26 cellular contexts compared by ENCODE assay signal in the genomic region with DNA sequence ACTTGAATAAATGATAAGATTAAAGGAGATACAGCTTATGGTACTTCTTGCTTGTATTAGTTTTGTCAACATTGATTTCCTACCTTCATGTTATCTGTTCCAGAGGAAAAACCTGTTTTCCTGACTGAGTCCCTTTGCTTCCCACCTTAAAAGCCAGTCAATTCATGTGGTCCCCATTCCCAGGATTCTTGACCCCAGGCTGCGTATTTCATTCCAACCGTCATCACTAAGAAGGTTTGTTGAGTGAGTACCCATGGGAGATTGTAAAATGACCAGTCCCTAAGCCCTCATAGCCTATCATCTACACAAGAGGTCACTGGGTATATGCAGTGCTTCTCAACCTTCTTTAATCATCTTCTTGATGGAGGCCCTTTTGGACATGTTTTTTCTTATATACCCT.
"Had no signal": no experiment of that assay in that cellular context is flagged by ENCODE, and none has a peak within 500 bp of the region (broad histone marks: within the 10 kb centered on the region; RNA-seq: fewer than 3 reads in every experiment).

No MANE protein-coding gene starts in this region.

- H3K4me1 ChIP-seq: esophagus muscularis mucosa, gastroesophageal sphincter had no signal

- H3K27ac ChIP-seq: brain microvascular endothelial cell, coronary artery, dorsolateral prefrontal cortex, esophagus muscularis mucosa, gastroesophageal sphincter had no signal

- H3K9me3 Mint-ChIP-seq: activated CD4-positive, alpha-beta memory T cell treated with anti-CD3 and anti-CD28 coated beads, Interleukin-2, amount 10 ng/mL, durations not matched to agents 7 days and 5 days; activated CD4-positive, alpha-beta T cell treated with anti-CD3 and anti-CD28 coated beads, Interleukin-2, amount 10 ng/mL, durations not matched to agents 7 days and 5 days; activated T-cell treated with anti-CD3 and anti-CD28 coated beads, Interleukin-2, amount 50 U/mL, for 4 hours; activated T-helper 17 cell treated with anti-CD3 and anti-CD28 coated beads, Interleukin-2, amount 50 U/mL, for 72 hours; central memory CD8-positive, alpha-beta T cell; dendritic cell treated with granulocyte-macrophage colony-stimulating factor and Interleukin-4, amounts not matched to agents 40 ng/mL and 50 ng/mL, for 4 days had no signal

- H3K27ac Mint-ChIP-seq: activated CD4-positive, alpha-beta memory T cell treated with anti-CD3 and anti-CD28 coated beads, Interleukin-2, amount 10 ng/mL, durations not matched to agents 7 days and 5 days; activated CD4-positive, alpha-beta T cell treated with anti-CD3 and anti-CD28 coated beads, Interleukin-2, amount 10 ng/mL, durations not matched to agents 7 days and 5 days; activated naive CD8-positive, alpha-beta T cell; activated T-helper 17 cell treated with anti-CD3 and anti-CD28 coated beads, Interleukin-2, amount 50 U/mL, for 72 hours; dendritic cell treated with granulocyte-macrophage colony-stimulating factor and Interleukin-4, amounts not matched to agents 40 ng/mL and 50 ng/mL, for 4 days had no signal

- H3K36me3 Mint-ChIP-seq: activated naive CD8-positive, alpha-beta T cell had no signal

- H3K4me3 Mint-ChIP-seq: activated CD4-positive, alpha-beta memory T cell treated with anti-CD3 and anti-CD28 coated beads, Interleukin-2, amount 10 ng/mL, durations not matched to agents 7 days and 5 days; activated CD4-positive, alpha-beta T cell treated with anti-CD3 and anti-CD28 coated beads, Interleukin-2, amount 10 ng/mL, durations not matched to agents 7 days and 5 days; activated naive CD8-positive, alpha-beta T cell; activated T-cell treated with anti-CD3 and anti-CD28 coated beads, Interleukin-2, amount 50 U/mL, for 4 hours; activated T-helper 17 cell treated with anti-CD3 and anti-CD28 coated beads, Interleukin-2, amount 50 U/mL, for 72 hours; central memory CD8-positive, alpha-beta T cell; dendritic cell treated with granulocyte-macrophage colony-stimulating factor and Interleukin-4, amounts not matched to agents 40 ng/mL and 50 ng/mL, for 4 days had no signal

- H3K27me3 Mint-ChIP-seq: activated CD4-positive, alpha-beta memory T cell treated with anti-CD3 and anti-CD28 coated beads, Interleukin-2, amount 10 ng/mL, durations not matched to agents 7 days and 5 days; activated naive CD8-positive, alpha-beta T cell; central memory CD8-positive, alpha-beta T cell; dendritic cell treated with granulocyte-macrophage colony-stimulating factor and Interleukin-4, amounts not matched to agents 40 ng/mL and 50 ng/mL, for 4 days had no signal

- H3K27me3 ChIP-seq: brain microvascular endothelial cell, esophagus muscularis mucosa, gastroesophageal sphincter had no signal

- DNase-seq: activated CD4-positive, alpha-beta memory T cell treated with anti-CD3 and anti-CD28 coated beads, Interleukin-2, amount 10 ng/mL, durations not matched to agents 7 days and 5 days; activated CD4-positive, alpha-beta T cell treated with anti-CD3 and anti-CD28 coated beads for 1 hour; activated CD4-positive, alpha-beta T cell treated with anti-CD3 and anti-CD28 coated beads for 4 hours; activated CD4-positive, alpha-beta T cell treated with anti-CD3 and anti-CD28 coated beads, Interleukin-2, amount 10 ng/mL, durations not matched to agents 7 days and 5 days; activated CD4-positive, alpha-beta T cell treated with anti-CD3 and anti-CD28 coated beads, Interleukin-2, amount 50 U/mL, for 4 hours; activated CD8-positive, alpha-beta memory T cell treated with anti-CD3 and anti-CD28 coated beads for 24 hours; activated effector memory CD4-positive, alpha-beta T cell treated with Interleukin-2 at 50 U/mL for 16 hours; activated gamma-delta T cell treated with Interleukin-2 at 50 U/mL for 16 hours; activated naive CD4-positive, alpha-beta T cell treated with anti-CD3 and anti-CD28 coated beads, Interleukin-2, amount 50 U/mL, for 16 hours; activated naive CD4-positive, alpha-beta T cell treated with Interleukin-2 at 50 U/mL for 16 hours; activated T-cell treated with anti-CD3 and anti-CD28 coated beads, Interleukin-2, amount 50 U/mL, for 4 hours; amniotic stem cell; anterior cingulate cortex; brain microvascular endothelial cell; dorsolateral prefrontal cortex; effector memory CD4-positive, alpha-beta T cell; erythroblast; foreskin melanocyte; T-helper 2 cell had no signal

- ATAC-seq: activated T-cell treated with anti-CD3 and anti-CD28 coated beads, Interleukin-2, amount 50 U/mL, for 4 hours; activated T-helper 17 cell treated with anti-CD3 and anti-CD28 coated beads, Interleukin-2, amount 50 U/mL, for 72 hours; gastroesophageal sphincter had no signal

- H3K9me3 ChIP-seq: esophagus muscularis mucosa, gastroesophageal sphincter had no signal

- H3K36me3 ChIP-seq: brain microvascular endothelial cell, esophagus muscularis mucosa, gastroesophageal sphincter had no signal

- H3K4me1 Mint-ChIP-seq: activated CD4-positive, alpha-beta memory T cell treated with anti-CD3 and anti-CD28 coated beads, Interleukin-2, amount 10 ng/mL, durations not matched to agents 7 days and 5 days; activated CD4-positive, alpha-beta T cell treated with anti-CD3 and anti-CD28 coated beads, Interleukin-2, amount 10 ng/mL, durations not matched to agents 7 days and 5 days; activated T-helper 17 cell treated with anti-CD3 and anti-CD28 coated beads, Interleukin-2, amount 50 U/mL, for 72 hours; central memory CD8-positive, alpha-beta T cell had no signal

- H3K4me3 ChIP-seq: coronary artery, dorsolateral prefrontal cortex, esophagus muscularis mucosa, gastroesophageal sphincter had no signal
